ENCODE assay signal across 32 cellular contexts in genomic region chr11:14756349-14756748, GRCh38.
"Had no signal": no experiment of that assay in that cellular context is flagged by ENCODE, and none has a peak within 500 bp of the region (broad histone marks: within the 10 kb centered on the region; RNA-seq: fewer than 3 reads in every experiment).

No MANE protein-coding gene starts in this region.

- FAIRE-seq: astrocyte, bronchial epithelial cell had no signal

- H3K27me3 Mint-ChIP-seq: activated CD4-positive, alpha-beta T cell treated with anti-CD3 and anti-CD28 coated beads for 36 hours; activated naive CD8-positive, alpha-beta T cell treated with anti-CD3 and anti-CD28 coated beads, Interleukin-2, amount 10 ng/mL, durations not matched to agents 7 days and 5 days; activated T-cell treated with anti-CD3 and anti-CD28 coated beads, Interleukin-2, amount 50 U/mL, for 24 hours; activated T-helper 17 cell treated with anti-CD3 and anti-CD28 coated beads, Interleukin-2, amount 50 U/mL, for 72 hours; central memory CD8-positive, alpha-beta T cell; effector memory CD8-positive, alpha-beta T cell had no signal

- H3K27ac Mint-ChIP-seq: activated CD4-positive, alpha-beta T cell treated with anti-CD3 and anti-CD28 coated beads for 36 hours; activated naive CD8-positive, alpha-beta T cell treated with anti-CD3 and anti-CD28 coated beads, Interleukin-2, amount 10 ng/mL, durations not matched to agents 7 days and 5 days; activated T-cell treated with anti-CD3 and anti-CD28 coated beads, Interleukin-2, amount 50 U/mL, for 24 hours; activated T-cell treated with anti-CD3 and anti-CD28 coated beads, Interleukin-2, amount 50 U/mL, for 72 hours; activated T-helper 17 cell treated with anti-CD3 and anti-CD28 coated beads, Interleukin-2, amount 50 U/mL, for 72 hours; effector memory CD8-positive, alpha-beta T cell had no signal

- H3K4me3 Mint-ChIP-seq: activated CD4-positive, alpha-beta T cell treated with anti-CD3 and anti-CD28 coated beads for 36 hours; activated naive CD8-positive, alpha-beta T cell treated with anti-CD3 and anti-CD28 coated beads, Interleukin-2, amount 10 ng/mL, durations not matched to agents 7 days and 5 days; activated T-cell treated with anti-CD3 and anti-CD28 coated beads, Interleukin-2, amount 50 U/mL, for 24 hours; activated T-cell treated with anti-CD3 and anti-CD28 coated beads, Interleukin-2, amount 50 U/mL, for 72 hours; activated T-helper 17 cell treated with anti-CD3 and anti-CD28 coated beads, Interleukin-2, amount 50 U/mL, for 72 hours; central memory CD8-positive, alpha-beta T cell; effector memory CD8-positive, alpha-beta T cell had no signal

- H3K4me1 ChIP-seq: foreskin keratinocyte, gastrocnemius medialis had no signal

- H3K9me3 ChIP-seq: esophagus muscularis mucosa, gastrocnemius medialis, heart left ventricle had no signal

- ATAC-seq: activated CD4-positive, alpha-beta T cell treated with anti-CD3 and anti-CD28 coated beads for 36 hours; activated T-cell treated with anti-CD3 and anti-CD28 coated beads, Interleukin-2, amount 50 U/mL, for 72 hours; activated T-helper 17 cell treated with anti-CD3 and anti-CD28 coated beads, Interleukin-2, amount 50 U/mL, for 72 hours; effector memory CD8-positive, alpha-beta T cell; foreskin keratinocyte; gastrocnemius medialis; heart left ventricle had no signal

- H3K27ac ChIP-seq: brain microvascular endothelial cell, coronary artery, esophagus muscularis mucosa, foreskin keratinocyte, gastrocnemius medialis, heart left ventricle had no signal

- H3K9me3 Mint-ChIP-seq: activated naive CD8-positive, alpha-beta T cell treated with anti-CD3 and anti-CD28 coated beads, Interleukin-2, amount 10 ng/mL, durations not matched to agents 7 days and 5 days; activated T-cell treated with anti-CD3 and anti-CD28 coated beads, Interleukin-2, amount 50 U/mL, for 24 hours; activated T-cell treated with anti-CD3 and anti-CD28 coated beads, Interleukin-2, amount 50 U/mL, for 72 hours; activated T-helper 17 cell treated with anti-CD3 and anti-CD28 coated beads, Interleukin-2, amount 50 U/mL, for 72 hours; central memory CD8-positive, alpha-beta T cell; effector memory CD8-positive, alpha-beta T cell had no signal

- H3K36me3 ChIP-seq: brain microvascular endothelial cell, esophagus muscularis mucosa, gastrocnemius medialis, heart left ventricle had no signal

- DNase-seq: activated CD4-positive, alpha-beta T cell treated with anti-CD3 and anti-CD28 coated beads for 36 hours; activated CD4-positive, alpha-beta T cell treated with anti-CD3 and anti-CD28 coated beads, Interleukin-2, amount 50 U/mL, for 1 hour; activated CD4-positive, alpha-beta T cell treated with anti-CD3 and anti-CD28 coated beads, Interleukin-2, amount 50 U/mL, for 48 hours; activated CD4-positive, CD25-positive, alpha-beta regulatory T cell; activated CD4-positive, CD25-positive, alpha-beta regulatory T cell treated with anti-CD3 and anti-CD28 coated beads, Interleukin-2, amount 50 U/mL, for 72 hours; activated CD8-positive, alpha-beta memory T cell treated with anti-CD3 and anti-CD28 coated beads, Interleukin-2, amount 50 U/mL, for 48 hours; activated effector memory CD4-positive, alpha-beta T cell treated with Interleukin-2 at 50 U/mL for 16 hours; activated gamma-delta T cell treated with Interleukin-2 at 50 U/mL for 16 hours; activated naive CD4-positive, alpha-beta T cell treated with anti-CD3 and anti-CD28 coated beads, Interleukin-2, amount 50 U/mL, for 16 hours; activated naive CD4-positive, alpha-beta T cell treated with Interleukin-2 at 50 U/mL for 16 hours; activated naive CD8-positive, alpha-beta T cell treated with anti-CD3 and anti-CD28 coated beads, Interleukin-2, amount 10 ng/mL, durations not matched to agents 7 days and 5 days; activated T-cell treated with anti-CD3 and anti-CD28 coated beads for 4 hours; activated T-cell treated with anti-CD3 and anti-CD28 coated beads, Interleukin-2, amount 50 U/mL, for 24 hours; activated T-cell treated with anti-CD3 and anti-CD28 coated beads, Interleukin-2, amount 50 U/mL, for 72 hours; amniotic stem cell; anterior cingulate cortex; brain microvascular endothelial cell; dermis blood vessel endothelial cell; effector CD4-positive, alpha-beta T cell; effector memory CD8-positive, alpha-beta T cell; erythroblast; foreskin keratinocyte; gastrocnemius medialis; glutamatergic neuron; heart left ventricle; T-helper 2 cell had no signal

- H3K4me3 ChIP-seq: coronary artery, esophagus muscularis mucosa, gastrocnemius medialis, heart left ventricle had no signal

- H3K27me3 ChIP-seq: brain microvascular endothelial cell, esophagus muscularis mucosa, gastrocnemius medialis, heart left ventricle had no signal
